In the genomic region with DNA sequence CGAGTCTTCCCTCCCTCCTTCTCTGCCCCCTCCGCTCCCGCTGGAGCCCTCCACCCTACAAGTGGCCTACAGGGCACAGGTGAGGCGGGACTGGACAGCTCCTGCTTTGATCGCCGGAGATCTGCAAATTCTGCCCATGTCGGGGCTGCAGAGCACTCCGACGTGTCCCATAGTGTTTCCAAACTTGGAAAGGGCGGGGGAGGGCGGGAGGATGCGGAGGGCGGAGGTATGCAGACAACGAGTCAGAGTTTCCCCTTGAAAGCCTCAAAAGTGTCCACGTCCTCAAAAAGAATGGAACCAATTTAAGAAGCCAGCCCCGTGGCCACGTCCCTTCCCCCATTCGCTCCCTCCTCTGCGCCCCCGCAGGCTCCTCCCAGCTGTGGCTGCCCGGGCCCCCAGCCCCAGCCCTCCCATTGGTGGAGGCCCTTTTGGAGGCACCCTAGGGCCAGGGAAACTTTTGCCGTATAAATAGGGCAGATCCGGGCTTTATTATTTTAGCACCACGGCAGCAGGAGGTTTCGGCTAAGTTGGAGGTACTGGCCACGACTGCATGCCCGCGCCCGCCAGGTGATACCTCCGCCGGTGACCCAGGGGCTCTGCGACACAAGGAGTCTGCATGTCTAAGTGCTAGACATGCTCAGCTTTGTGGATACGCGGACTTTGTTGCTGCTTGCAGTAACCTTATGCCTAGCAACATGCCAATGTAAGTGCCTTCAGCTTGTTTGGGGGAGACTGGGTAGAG, we compare ENCODE assay signal across 8 cellular contexts. TPM values are rescaled to one million over a fixed set of nuclear protein-coding genes. Genes with fewer than 3 reads are reported as not detected.
DNase-seq lines count a peak whose midpoint lies in the region; ATAC-seq and TF ChIP-seq lines count a peak whose summit lies in the region.

A gene (plus strand): TSS at position 497 of the 742 bp plus-strand sequence. CDS start 137 bp downstream, at position 634.

- no peaks in the 10 kb centered on the region for H3K36me3 Mint-ChIP-seq in endothelial cell (ENCODE audit: low read depth, unreplicated experiment)
- no peaks in the 10 kb centered on the region for H3K36me3 Mint-ChIP-seq in mesothelial cell of epicardium

- peaks cover 9% of the 10 kb centered on the region for H3K4me1 Mint-ChIP-seq in endothelial cell (ENCODE audit: unreplicated experiment)
- H3K4me1 Mint-ChIP-seq in mesothelial cell of epicardium = peaks cover 43% of the 10 kb centered on the region

- DNase-seq in SK-N-MC (ENCODE audit: low read depth, low spot score) (no peak), endothelial cell (ENCODE audit: low spot score) (peak; percentile 39), mesothelial cell of epicardium (ENCODE audit: low spot score in 2 of 2, unreplicated experiment in 2 of 2) (peak; percentile 60 to 80), ureter (ENCODE audit: low spot score) (peak; percentile 87), NCI-H2196 treated with DMSO at 0.1 percent for 48 hours (lab: John Stamatoyannopoulos, UW; ENCODE audit: unreplicated experiment) (no peak)

- H3K27me3 Mint-ChIP-seq in endothelial cell (ENCODE audit: unreplicated experiment) = peaks cover 10% of the 10 kb centered on the region
- no peaks in the 10 kb centered on the region for H3K27me3 Mint-ChIP-seq in mesothelial cell of epicardium (ENCODE audit: low read depth)

- H3K9me3 ChIP-seq in SK-N-MC (ENCODE audit: low read depth, low read length) = no peaks in the 10 kb centered on the region

- peak within 1 kb of the TSS; percentile 78 for H3K9ac ChIP-seq in SK-N-MC (ENCODE audit: insufficient read length)

- ATAC-seq in GM18870 (IDR thresholded peaks at IDR 0.05; ENCODE audit: unreplicated experiment) (peak; percentile 23), HG03108 (IDR thresholded peaks at IDR 0.05; ENCODE audit: unreplicated experiment) (no peak), GM19455 (IDR thresholded peaks at IDR 0.05; ENCODE audit: unreplicated experiment) (no peak)

- H3K4me3 ChIP-seq in SK-N-MC = peak within 1 kb of the TSS; percentile 89

- TF ChIP-seq CTCF in endothelial cell (IDR thresholded peaks at IDR 0.05; ENCODE audit: unreplicated experiment) = no peak
- TF ChIP-seq CTCF in mesothelial cell of epicardium (IDR thresholded peaks at IDR 0.05; ENCODE audit: unreplicated experiment) = no peak

- H3K9me3 Mint-ChIP-seq in endothelial cell (ENCODE audit: unreplicated experiment) (no peaks in the 10 kb centered on the region), mesothelial cell of epicardium (no peaks in the 10 kb centered on the region)

- H3K4me3 Mint-ChIP-seq in endothelial cell (ENCODE audit: unreplicated experiment) (peak within 1 kb of the TSS; percentile 95), mesothelial cell of epicardium (peak within 1 kb of the TSS; percentile 89)

- H3K27ac ChIP-seq in SK-N-MC = peak within 1 kb of the TSS; percentile 90

- H3K36me3 ChIP-seq in SK-N-MC (ENCODE audit: insufficient read depth, low read length) = peaks cover 14% of the 10 kb centered on the region

- H3K27ac Mint-ChIP-seq in endothelial cell (ENCODE audit: unreplicated experiment) = peak within 1 kb of the TSS; percentile 89
- peak within 1 kb of the TSS; percentile 98 for H3K27ac Mint-ChIP-seq in mesothelial cell of epicardium

RNA-seq across cellular contexts. Expression of the gene that starts here (rescaled TPM):
- total RNA-seq in endothelial cell (ENCODE audit: unreplicated experiment) = 169 TPM
- 2,538 to 2,739 TPM (median 2,734 TPM) in 3 replicates for total RNA-seq in mesothelial cell of epicardium
- total RNA-seq in ureter = 231 TPM

Comparison
In these comparisons a context has a peak if more than half of its experiments do, and no peak if none do; other contexts are left out.
1. RNA of the gene that starts here (total RNA-seq): 2,538 to 2,739 TPM in mesothelial cell of epicardium; 231 TPM in ureter (single experiment) and 169 TPM in endothelial cell (single experiment); every median in the first group is over 10 times any median in the second.
2. DNase-seq: peak in endothelial cell (single experiment), mesothelial cell of epicardium (2 of 2) and ureter (single experiment); none in SK-N-MC (single experiment) and NCI-H2196 treated with DMSO at 0.1 percent for 48 hours (single experiment).